ENCODE assay signal across 8 cellular contexts in the genomic region with DNA sequence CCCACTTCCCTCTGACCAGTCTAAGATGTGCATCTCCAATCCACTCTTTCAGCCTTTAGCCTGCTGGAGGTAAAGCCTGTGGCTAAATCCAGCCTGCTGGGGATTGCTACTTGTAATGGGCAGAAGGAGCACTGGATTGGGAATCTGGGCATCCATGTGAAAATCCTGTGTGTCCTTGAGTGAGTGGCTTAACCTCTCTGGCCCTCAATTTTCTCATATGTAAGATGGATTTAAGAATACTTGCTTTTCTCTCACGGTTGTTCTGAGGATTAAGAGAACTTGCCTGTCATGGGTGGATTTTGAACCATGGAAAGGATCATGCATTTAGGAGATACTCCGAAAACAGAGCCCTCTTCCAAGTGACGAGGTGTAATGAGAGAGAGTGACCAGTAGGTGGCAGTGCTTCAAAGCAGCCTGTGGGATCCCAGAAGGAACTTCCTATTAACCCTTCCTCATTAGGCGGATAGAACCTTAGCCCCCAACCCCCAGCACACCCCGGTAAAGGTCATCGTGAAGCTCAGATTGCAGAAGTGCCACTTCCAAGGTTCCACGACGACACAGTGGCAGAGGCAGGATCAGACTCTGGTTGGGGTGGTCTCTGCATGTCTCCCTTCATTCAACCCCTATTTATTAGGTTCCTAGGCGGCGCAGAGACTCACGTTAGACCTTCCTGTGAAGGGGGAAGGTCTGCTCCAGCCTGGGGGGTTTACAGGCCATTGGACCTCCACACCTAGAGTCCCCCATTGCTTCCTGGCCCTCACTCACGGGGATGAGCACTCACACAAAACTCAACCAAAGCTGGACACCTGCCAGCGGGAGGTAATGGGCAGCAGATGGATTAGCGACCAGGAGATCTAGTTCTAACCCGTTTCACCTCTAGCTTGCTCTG.
DNase-seq lines count a peak whose midpoint lies in the region; ATAC-seq and TF ChIP-seq lines count a peak whose summit lies in the region.

No MANE protein-coding gene starts in this region.

- in situ Hi-C loops in brain microvascular endothelial cell (cut with HindIII; ENCODE audit: low pct_ligation_motif_present, low sequenced_read_pairs), result no loop called here

- ATAC-seq in HG02623 (IDR thresholded peaks at IDR 0.05; ENCODE audit: unreplicated experiment) (no peak), HG03460 (IDR thresholded peaks at IDR 0.05; ENCODE audit: unreplicated experiment) (no peak)

- H4K20me1 ChIP-seq in smooth muscle cell (ENCODE audit: low read depth), result no peaks in the 10 kb centered on the region

- no peak overlapping the region for H3K27ac ChIP-seq in HUES6 (ENCODE audit: low read depth, low read length)
- H3K27ac ChIP-seq in RWPE1, result no peak overlapping the region
- no peak overlapping the region for H3K27ac ChIP-seq in brain microvascular endothelial cell
- no peak overlapping the region for H3K27ac ChIP-seq in smooth muscle cell (ENCODE audit: low read depth)

- no peak overlapping the region for H2AFZ ChIP-seq in smooth muscle cell (ENCODE audit: low read depth)

- no peaks in the 10 kb centered on the region for H3K36me3 ChIP-seq in HUES6 (ENCODE audit: control insufficient read depth, insufficient read depth, low read length)
- no peaks in the 10 kb centered on the region for H3K36me3 ChIP-seq in brain microvascular endothelial cell (replicated peaks)
- H3K36me3 ChIP-seq in iPS-15b (ENCODE audit: control insufficient read depth, insufficient read depth, low read length), result no peaks in the 10 kb centered on the region
- H3K36me3 ChIP-seq in smooth muscle cell (ENCODE audit: low read depth), result no peaks in the 10 kb centered on the region

- H3K4me1 ChIP-seq in HUES6 (ENCODE audit: control insufficient read depth, insufficient read depth, low read length) (no peaks in the 10 kb centered on the region; the same call in 1 of the 2 replicates), iPS-15b (ENCODE audit: control insufficient read depth, insufficient read depth, low read length) (peaks cover 2% of the 10 kb centered on the region), smooth muscle cell (ENCODE audit: low read depth) (no peaks in the 10 kb centered on the region)

- 45% methylated on average over 15 of the region's 15 CpGs for WGBS in smooth muscle cell (ENCODE audit: low lambda C conversion rate)

- H3K79me2 ChIP-seq in smooth muscle cell (ENCODE audit: low read depth), result no peaks in the 10 kb centered on the region

- TF ChIP-seq CTCF in RWPE1 (conservative IDR thresholded peaks at IDR 0.05; ENCODE audit: low read depth) (peak; percentile 97), brain microvascular endothelial cell (IDR thresholded peaks at IDR 0.05; ENCODE audit: low read depth, low read length, missing control alignments) (peak; percentile 92), smooth muscle cell (IDR thresholded peaks at IDR 0.05; ENCODE audit: borderline replicate concordance, insufficient read depth, poor library complexity, severe bottlenecking) (peak; percentile 90)

- H3K9me3 ChIP-seq in HUES6 (ENCODE audit: control insufficient read depth, insufficient read depth, low read depth, low read length), result no peaks in the 10 kb centered on the region
- no peaks in the 10 kb centered on the region for H3K9me3 ChIP-seq in iPS-15b (ENCODE audit: control insufficient read depth, insufficient read depth, low read length)
- no peaks in the 10 kb centered on the region for H3K9me3 ChIP-seq in smooth muscle cell (replicated peaks; ENCODE audit: low read depth)

- DNase-seq in GDM1 (lab: John Stamatoyannopoulos, UW) (peak; percentile 50), RWPE1 (ENCODE audit: low spot score) (peak; percentile 93), brain microvascular endothelial cell (peak; percentile 64), smooth muscle cell (lab: John Stamatoyannopoulos, UW; ENCODE audit: unreplicated experiment) (no peak)

- CTCF ChIA-PET in RWPE1 (lab: Yijun Ruan, JAX), result interaction anchor here (0.5 to 2.2 kb wide), 17 partner anchors 8 to 1234 kb away, joined by 3 to 13 read pairs (median 3); a partner anchor contains a TSS

- H3K4me3 ChIP-seq in HUES6 (ENCODE audit: low read depth, low read length), result peak overlapping the region; percentile 4; the same call in 1 of the 2 replicates
- no peak overlapping the region for H3K4me3 ChIP-seq in brain microvascular endothelial cell (ENCODE audit: low read depth, low read length)
- peak overlapping the region; percentile 33 for H3K4me3 ChIP-seq in iPS-15b (ENCODE audit: low read depth, low read length)
- H3K4me3 ChIP-seq in smooth muscle cell, result no peak overlapping the region

- H3K9ac ChIP-seq in HUES6 (ENCODE audit: low read length) (no peak overlapping the region), iPS-15b (ENCODE audit: low read depth, low read length) (no peak overlapping the region), smooth muscle cell (ENCODE audit: low read depth) (no peak overlapping the region)

- H3K4me2 ChIP-seq in smooth muscle cell, result peak overlapping the region; percentile 22

- H3K27me3 ChIP-seq in HUES6 (ENCODE audit: control insufficient read depth, insufficient read depth, low read length) (no peaks in the 10 kb centered on the region), brain microvascular endothelial cell (replicated peaks) (no peaks in the 10 kb centered on the region), iPS-15b (ENCODE audit: control insufficient read depth, insufficient read depth, low read length) (no peaks in the 10 kb centered on the region), smooth muscle cell (ENCODE audit: low read depth) (peaks cover 6% of the 10 kb centered on the region)

- POLR2A ChIA-PET in RWPE1 (lab: Yijun Ruan, JAX; ENCODE audit: low non-redundant PET), result no interaction called here

- H3F3A ChIP-seq in smooth muscle cell (ENCODE audit: low read depth), result no peaks in the 10 kb centered on the region

Comparison
In these comparisons a context has a peak if more than half of its experiments do, and no peak if none do; other contexts are left out.
1. H3K4me3 ChIP-seq: peak in HUES6 (single experiment) and iPS-15b (single experiment); none in brain microvascular endothelial cell (single experiment) and smooth muscle cell (single experiment).
2. Peak in every context shown above with its lines, with median percentiles within 50 percentile points of each other: CTCF ChIP-seq.